Comparison of ENCODE assay signal across 1 cellular context in the genomic region with DNA sequence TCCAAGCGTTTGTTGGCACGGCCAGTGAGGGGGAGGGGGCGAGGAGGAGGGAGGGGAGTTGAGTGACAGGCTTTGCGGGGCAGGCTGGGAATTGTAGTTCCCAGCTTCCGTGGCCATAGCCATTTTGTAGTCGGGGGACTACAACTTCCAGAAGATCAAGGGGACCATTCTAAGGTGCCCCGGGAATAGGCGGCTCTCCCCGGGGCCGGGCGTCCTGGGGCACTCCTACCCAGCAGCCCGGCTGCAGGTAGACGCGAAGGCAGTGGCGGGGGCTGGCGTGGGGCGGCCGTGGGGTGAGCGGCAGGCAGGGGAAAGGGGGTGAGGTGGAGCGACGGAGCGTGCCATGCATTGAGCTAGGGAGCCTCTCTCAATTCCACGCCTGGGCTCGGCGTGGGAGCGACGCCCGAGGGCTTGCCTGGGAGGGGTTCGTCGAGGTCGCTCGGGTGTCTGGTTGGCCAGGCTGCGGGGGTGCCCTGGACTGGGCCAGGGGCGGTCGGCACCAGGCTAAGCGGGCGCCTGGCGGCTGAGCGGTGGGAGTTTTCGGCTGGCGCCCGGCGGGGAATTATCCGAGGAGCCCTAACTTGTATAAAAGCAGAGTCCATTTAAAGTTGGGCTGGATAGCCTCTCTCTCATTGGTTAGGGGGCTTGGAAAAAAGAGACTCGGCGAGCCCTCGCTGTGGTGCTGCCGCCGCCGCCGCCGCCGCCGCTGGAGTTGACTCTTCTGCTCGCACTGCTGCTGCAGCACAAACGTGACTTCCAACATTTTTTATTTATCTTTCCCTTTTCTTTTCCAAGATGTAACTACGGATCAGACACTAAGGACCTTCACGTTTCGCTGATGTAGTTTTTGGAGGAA.
A peak's percentile ranks its signal among the peaks of the same experiment; 100 is the strongest.
TF ChIP-seq lines count a peak whose summit lies in the region.

A gene (plus strand): TSS at position 709 of the 856 bp plus-strand sequence. CDS start 471 bp downstream, outside the sequence.

TF ChIP-seq in A549, 52 proteins besides CTCF, POLR2A, EP300 and RAD21 (continued from another document):
- TF ChIP-seq, protein P1, sequence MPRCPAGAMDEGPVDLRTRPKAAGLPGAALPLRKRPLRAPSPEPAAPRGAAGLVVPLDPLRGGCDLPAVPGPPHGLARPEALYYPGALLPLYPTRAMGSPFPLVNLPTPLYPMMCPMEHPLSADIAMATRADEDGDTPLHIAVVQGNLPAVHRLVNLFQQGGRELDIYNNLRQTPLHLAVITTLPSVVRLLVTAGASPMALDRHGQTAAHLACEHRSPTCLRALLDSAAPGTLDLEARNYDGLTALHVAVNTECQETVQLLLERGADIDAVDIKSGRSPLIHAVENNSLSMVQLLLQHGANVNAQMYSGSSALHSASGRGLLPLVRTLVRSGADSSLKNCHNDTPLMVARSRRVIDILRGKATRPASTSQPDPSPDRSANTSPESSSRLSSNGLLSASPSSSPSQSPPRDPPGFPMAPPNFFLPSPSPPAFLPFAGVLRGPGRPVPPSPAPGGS (IDR thresholded peaks at IDR 0.05) = peak; percentile 38; the same call in 1 of the 3 replicates
- no peak for TF ChIP-seq NR3C1 (IDR thresholded peaks at IDR 0.05)
- TF ChIP-seq, protein P2, sequence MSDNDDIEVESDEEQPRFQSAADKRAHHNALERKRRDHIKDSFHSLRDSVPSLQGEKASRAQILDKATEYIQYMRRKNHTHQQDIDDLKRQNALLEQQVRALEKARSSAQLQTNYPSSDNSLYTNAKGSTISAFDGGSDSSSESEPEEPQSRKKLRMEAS (IDR thresholded peaks at IDR 0.05) = peak; percentile 64; the same call in 1 of the 2 replicates
